Comparison of ENCODE assay signal across 1 cellular context in the genomic region with DNA sequence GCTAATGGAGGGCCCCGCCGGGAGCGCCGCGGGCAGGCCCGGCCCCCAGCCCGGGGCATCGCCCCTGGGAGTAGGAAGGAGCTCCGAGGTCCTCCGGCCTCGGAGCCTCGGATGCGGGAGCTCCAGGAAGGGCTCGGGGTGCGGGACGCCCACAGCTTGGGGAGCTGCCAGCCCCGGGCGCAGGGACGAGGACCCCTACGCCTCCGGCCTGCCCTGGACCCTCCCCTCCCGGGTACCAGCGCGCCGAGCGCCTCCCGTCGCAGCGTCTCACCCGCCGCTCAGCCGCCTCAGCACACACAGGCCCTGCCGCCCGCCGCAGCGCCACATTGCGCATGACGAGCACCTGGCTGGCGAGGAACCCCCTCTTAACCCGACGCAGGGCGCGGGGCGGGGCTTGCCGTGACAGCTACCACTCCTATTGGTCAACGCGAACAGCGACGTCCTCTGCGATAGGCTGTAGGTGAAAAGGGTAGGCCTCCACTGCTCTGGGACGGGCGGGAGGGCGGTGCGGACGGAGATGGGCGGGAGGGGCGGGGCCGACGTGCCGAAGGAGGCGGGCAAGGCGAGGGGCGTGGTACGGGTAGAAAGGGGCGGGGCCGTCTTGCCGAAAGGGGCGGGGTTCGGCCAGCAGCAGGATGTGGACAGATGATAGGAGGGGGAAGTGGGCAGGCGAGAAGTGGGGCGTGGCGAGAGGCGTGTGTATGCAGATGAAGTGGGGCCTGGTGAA.
TF ChIP-seq lines count a peak whose summit lies in the region.

A gene with protein sequence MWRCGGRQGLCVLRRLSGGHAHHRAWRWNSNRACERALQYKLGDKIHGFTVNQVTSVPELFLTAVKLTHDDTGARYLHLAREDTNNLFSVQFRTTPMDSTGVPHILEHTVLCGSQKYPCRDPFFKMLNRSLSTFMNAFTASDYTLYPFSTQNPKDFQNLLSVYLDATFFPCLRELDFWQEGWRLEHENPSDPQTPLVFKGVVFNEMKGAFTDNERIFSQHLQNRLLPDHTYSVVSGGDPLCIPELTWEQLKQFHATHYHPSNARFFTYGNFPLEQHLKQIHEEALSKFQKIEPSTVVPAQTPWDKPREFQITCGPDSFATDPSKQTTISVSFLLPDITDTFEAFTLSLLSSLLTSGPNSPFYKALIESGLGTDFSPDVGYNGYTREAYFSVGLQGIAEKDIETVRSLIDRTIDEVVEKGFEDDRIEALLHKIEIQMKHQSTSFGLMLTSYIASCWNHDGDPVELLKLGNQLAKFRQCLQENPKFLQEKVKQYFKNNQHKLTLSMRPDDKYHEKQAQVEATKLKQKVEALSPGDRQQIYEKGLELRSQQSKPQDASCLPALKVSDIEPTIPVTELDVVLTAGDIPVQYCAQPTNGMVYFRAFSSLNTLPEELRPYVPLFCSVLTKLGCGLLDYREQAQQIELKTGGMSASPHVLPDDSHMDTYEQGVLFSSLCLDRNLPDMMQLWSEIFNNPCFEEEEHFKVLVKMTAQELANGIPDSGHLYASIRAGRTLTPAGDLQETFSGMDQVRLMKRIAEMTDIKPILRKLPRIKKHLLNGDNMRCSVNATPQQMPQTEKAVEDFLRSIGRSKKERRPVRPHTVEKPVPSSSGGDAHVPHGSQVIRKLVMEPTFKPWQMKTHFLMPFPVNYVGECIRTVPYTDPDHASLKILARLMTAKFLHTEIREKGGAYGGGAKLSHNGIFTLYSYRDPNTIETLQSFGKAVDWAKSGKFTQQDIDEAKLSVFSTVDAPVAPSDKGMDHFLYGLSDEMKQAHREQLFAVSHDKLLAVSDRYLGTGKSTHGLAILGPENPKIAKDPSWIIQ (minus strand): TSS at position 337 of the 727 bp plus-strand sequence. CDS start 10 bp downstream, at position 327.

TF ChIP-seq in K562, 482 proteins besides CTCF, POLR2A, EP300 and RAD21 (continued from another document and continues in another):
- TF ChIP-seq, protein P1, sequence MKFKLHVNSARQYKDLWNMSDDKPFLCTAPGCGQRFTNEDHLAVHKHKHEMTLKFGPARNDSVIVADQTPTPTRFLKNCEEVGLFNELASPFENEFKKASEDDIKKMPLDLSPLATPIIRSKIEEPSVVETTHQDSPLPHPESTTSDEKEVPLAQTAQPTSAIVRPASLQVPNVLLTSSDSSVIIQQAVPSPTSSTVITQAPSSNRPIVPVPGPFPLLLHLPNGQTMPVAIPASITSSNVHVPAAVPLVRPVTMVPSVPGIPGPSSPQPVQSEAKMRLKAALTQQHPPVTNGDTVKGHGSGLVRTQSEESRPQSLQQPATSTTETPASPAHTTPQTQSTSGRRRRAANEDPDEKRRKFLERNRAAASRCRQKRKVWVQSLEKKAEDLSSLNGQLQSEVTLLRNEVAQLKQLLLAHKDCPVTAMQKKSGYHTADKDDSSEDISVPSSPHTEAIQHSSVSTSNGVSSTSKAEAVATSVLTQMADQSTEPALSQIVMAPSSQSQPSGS (CRISPR knock-in tag; IDR thresholded peaks at IDR 0.05): no peak
- TF ChIP-seq PHF20 (IDR thresholded peaks at IDR 0.05; ENCODE audit: partially characterized antibody): peak; percentile 75
- peak; percentile 47; the same call in 1 of the 2 replicates for TF ChIP-seq ATF1 (CRISPR knock-in tag; IDR thresholded peaks at IDR 0.05)
- peak; percentile 71 for TF ChIP-seq ATF1 (tag; IDR thresholded peaks at IDR 0.05)
- TF ChIP-seq SREBF1 (IDR thresholded peaks at IDR 0.05; ENCODE audit: borderline replicate concordance, low read depth, low read length): no peak
- peak; percentile 95 for TF ChIP-seq ZFX (CRISPR knock-in tag; IDR thresholded peaks at IDR 0.05)
- no peak for TF ChIP-seq ZSCAN32 (CRISPR knock-in tag; IDR thresholded peaks at IDR 0.05)
- peak; percentile 51; the same call in 1 of the 2 replicates for TF ChIP-seq EP400 (IDR thresholded peaks at IDR 0.05)
- TF ChIP-seq, protein P2, sequence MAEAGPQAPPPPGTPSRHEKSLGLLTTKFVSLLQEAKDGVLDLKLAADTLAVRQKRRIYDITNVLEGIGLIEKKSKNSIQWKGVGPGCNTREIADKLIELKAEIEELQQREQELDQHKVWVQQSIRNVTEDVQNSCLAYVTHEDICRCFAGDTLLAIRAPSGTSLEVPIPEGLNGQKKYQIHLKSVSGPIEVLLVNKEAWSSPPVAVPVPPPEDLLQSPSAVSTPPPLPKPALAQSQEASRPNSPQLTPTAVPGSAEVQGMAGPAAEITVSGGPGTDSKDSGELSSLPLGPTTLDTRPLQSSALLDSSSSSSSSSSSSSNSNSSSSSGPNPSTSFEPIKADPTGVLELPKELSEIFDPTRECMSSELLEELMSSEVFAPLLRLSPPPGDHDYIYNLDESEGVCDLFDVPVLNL (CRISPR knock-in tag; IDR thresholded peaks at IDR 0.05; ENCODE audit: low read depth): no peak
- no peak for TF ChIP-seq NFXL1 (CRISPR knock-in tag; IDR thresholded peaks at IDR 0.05)
- TF ChIP-seq PML (IDR thresholded peaks at IDR 0.05; ENCODE audit: low read length): 0 out of 2 replicates have a peak, but pooled peaks have one; percentile 33
- peak; percentile 97 for TF ChIP-seq TBP (optimal IDR thresholded peaks at IDR 0.05; ENCODE audit: low read depth, low read length)
- peak; percentile 50 for TF ChIP-seq NFYB (IDR thresholded peaks at IDR 0.05; ENCODE audit: extremely low read depth, insufficient read length)
- TF ChIP-seq, protein P3, sequence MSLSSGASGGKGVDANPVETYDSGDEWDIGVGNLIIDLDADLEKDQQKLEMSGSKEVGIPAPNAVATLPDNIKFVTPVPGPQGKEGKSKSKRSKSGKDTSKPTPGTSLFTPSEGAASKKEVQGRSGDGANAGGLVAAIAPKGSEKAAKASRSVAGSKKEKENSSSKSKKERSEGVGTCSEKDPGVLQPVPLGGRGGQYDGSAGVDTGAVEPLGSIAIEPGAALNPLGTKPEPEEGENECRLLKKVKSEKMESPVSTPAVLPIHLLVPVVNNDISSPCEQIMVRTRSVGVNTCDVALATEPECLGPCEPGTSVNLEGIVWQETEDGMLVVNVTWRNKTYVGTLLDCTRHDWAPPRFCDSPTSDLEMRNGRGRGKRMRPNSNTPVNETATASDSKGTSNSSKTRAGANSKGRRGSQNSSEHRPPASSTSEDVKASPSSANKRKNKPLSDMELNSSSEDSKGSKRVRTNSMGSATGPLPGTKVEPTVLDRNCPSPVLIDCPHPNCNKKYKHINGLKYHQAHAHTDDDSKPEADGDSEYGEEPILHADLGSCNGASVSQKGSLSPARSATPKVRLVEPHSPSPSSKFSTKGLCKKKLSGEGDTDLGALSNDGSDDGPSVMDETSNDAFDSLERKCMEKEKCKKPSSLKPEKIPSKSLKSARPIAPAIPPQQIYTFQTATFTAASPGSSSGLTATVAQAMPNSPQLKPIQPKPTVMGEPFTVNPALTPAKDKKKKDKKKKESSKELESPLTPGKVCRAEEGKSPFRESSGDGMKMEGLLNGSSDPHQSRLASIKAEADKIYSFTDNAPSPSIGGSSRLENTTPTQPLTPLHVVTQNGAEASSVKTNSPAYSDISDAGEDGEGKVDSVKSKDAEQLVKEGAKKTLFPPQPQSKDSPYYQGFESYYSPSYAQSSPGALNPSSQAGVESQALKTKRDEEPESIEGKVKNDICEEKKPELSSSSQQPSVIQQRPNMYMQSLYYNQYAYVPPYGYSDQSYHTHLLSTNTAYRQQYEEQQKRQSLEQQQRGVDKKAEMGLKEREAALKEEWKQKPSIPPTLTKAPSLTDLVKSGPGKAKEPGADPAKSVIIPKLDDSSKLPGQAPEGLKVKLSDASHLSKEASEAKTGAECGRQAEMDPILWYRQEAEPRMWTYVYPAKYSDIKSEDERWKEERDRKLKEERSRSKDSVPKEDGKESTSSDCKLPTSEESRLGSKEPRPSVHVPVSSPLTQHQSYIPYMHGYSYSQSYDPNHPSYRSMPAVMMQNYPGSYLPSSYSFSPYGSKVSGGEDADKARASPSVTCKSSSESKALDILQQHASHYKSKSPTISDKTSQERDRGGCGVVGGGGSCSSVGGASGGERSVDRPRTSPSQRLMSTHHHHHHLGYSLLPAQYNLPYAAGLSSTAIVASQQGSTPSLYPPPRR (CRISPR knock-in tag; IDR thresholded peaks at IDR 0.05; ENCODE audit: borderline replicate concordance): no peak
- no peak for TF ChIP-seq PTRF (tag; IDR thresholded peaks at IDR 0.05)
- no peak for TF ChIP-seq STAT5B (CRISPR knock-in tag; IDR thresholded peaks at IDR 0.05)
- TF ChIP-seq MED1 (CRISPR knock-in tag; IDR thresholded peaks at IDR 0.05; ENCODE audit: borderline replicate concordance): no peak
- TF ChIP-seq TAF9B (IDR thresholded peaks at IDR 0.05; ENCODE audit: partially characterized antibody): no peak
- TF ChIP-seq, protein P4, sequence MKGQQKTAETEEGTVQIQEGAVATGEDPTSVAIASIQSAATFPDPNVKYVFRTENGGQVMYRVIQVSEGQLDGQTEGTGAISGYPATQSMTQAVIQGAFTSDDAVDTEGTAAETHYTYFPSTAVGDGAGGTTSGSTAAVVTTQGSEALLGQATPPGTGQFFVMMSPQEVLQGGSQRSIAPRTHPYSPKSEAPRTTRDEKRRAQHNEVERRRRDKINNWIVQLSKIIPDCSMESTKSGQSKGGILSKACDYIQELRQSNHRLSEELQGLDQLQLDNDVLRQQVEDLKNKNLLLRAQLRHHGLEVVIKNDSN (CRISPR knock-in tag; IDR thresholded peaks at IDR 0.05): no peak
- peak; percentile 56 for TF ChIP-seq SP2 (IDR thresholded peaks at IDR 0.05; ENCODE audit: extremely low read depth, low read depth, low read length, poor library complexity, severe bottlenecking)
- no peak for TF ChIP-seq MEF2A (IDR thresholded peaks at IDR 0.05; ENCODE audit: control insufficient read depth, low read depth, low read length)
- TF ChIP-seq, protein P5, sequence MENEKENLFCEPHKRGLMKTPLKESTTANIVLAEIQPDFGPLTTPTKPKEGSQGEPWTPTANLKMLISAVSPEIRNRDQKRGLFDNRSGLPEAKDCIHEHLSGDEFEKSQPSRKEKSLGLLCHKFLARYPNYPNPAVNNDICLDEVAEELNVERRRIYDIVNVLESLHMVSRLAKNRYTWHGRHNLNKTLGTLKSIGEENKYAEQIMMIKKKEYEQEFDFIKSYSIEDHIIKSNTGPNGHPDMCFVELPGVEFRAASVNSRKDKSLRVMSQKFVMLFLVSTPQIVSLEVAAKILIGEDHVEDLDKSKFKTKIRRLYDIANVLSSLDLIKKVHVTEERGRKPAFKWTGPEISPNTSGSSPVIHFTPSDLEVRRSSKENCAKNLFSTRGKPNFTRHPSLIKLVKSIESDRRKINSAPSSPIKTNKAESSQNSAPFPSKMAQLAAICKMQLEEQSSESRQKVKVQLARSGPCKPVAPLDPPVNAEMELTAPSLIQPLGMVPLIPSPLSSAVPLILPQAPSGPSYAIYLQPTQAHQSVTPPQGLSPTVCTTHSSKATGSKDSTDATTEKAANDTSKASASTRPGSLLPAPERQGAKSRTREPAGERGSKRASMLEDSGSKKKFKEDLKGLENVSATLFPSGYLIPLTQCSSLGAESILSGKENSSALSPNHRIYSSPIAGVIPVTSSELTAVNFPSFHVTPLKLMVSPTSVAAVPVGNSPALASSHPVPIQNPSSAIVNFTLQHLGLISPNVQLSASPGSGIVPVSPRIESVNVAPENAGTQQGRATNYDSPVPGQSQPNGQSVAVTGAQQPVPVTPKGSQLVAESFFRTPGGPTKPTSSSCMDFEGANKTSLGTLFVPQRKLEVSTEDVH (IDR thresholded peaks at IDR 0.05; ENCODE audit: low read depth, partially characterized antibody): no peak
- TF ChIP-seq PCBP1 (IDR thresholded peaks at IDR 0.05; ENCODE audit: low read depth, low read length, poor library complexity, severe bottlenecking): peak; percentile 3
- peak; percentile 36 for TF ChIP-seq HNRNPLL (IDR thresholded peaks at IDR 0.05; ENCODE audit: low read depth, low read length, poor library complexity, severe bottlenecking)
- TF ChIP-seq, protein P6, sequence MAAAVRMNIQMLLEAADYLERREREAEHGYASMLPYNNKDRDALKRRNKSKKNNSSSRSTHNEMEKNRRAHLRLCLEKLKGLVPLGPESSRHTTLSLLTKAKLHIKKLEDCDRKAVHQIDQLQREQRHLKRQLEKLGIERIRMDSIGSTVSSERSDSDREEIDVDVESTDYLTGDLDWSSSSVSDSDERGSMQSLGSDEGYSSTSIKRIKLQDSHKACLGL (CRISPR knock-in tag; IDR thresholded peaks at IDR 0.05; ENCODE audit: borderline replicate concordance, poor library complexity, severe bottlenecking): no peak
- no peak for TF ChIP-seq ZNF146 (CRISPR knock-in tag; IDR thresholded peaks at IDR 0.05; ENCODE audit: unreplicated experiment)
- TF ChIP-seq LEF1 (IDR thresholded peaks at IDR 0.05): no peak
- peak; percentile 82 for TF ChIP-seq POLR2AphosphoS5 (IDR thresholded peaks at IDR 0.05; ENCODE audit: control insufficient read depth, insufficient read depth, low read depth, low read length)
- peak; percentile 93 for TF ChIP-seq SUPT5H (IDR thresholded peaks at IDR 0.05)
- peak; percentile 85 for TF ChIP-seq SPI1 (IDR thresholded peaks at IDR 0.05; ENCODE audit: borderline replicate concordance, low read depth, low read length)
- TF ChIP-seq, protein P7, sequence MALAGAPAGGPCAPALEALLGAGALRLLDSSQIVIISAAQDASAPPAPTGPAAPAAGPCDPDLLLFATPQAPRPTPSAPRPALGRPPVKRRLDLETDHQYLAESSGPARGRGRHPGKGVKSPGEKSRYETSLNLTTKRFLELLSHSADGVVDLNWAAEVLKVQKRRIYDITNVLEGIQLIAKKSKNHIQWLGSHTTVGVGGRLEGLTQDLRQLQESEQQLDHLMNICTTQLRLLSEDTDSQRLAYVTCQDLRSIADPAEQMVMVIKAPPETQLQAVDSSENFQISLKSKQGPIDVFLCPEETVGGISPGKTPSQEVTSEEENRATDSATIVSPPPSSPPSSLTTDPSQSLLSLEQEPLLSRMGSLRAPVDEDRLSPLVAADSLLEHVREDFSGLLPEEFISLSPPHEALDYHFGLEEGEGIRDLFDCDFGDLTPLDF (CRISPR knock-in tag; IDR thresholded peaks at IDR 0.05): no peak
- TF ChIP-seq NBN (IDR thresholded peaks at IDR 0.05; ENCODE audit: low read depth): no peak
- peak; percentile 33 for TF ChIP-seq ASH1L (IDR thresholded peaks at IDR 0.05; ENCODE audit: borderline replicate concordance, low read depth, partially characterized antibody)
- TF ChIP-seq ZNF232 (CRISPR knock-in tag; IDR thresholded peaks at IDR 0.05): 0 out of 2 replicates have a peak, but pooled peaks have one; percentile 52
- no peak for TF ChIP-seq ZNF217 (CRISPR knock-in tag; IDR thresholded peaks at IDR 0.05)
- TF ChIP-seq RBFOX2 (IDR thresholded peaks at IDR 0.05; ENCODE audit: low read depth, low read length): peak; percentile 95
- 0 out of 2 replicates have a peak, but pooled peaks have one; percentile 40 for TF ChIP-seq ZNF431 (CRISPR knock-in tag; IDR thresholded peaks at IDR 0.05)
- TF ChIP-seq EWSR1 (IDR thresholded peaks at IDR 0.05; ENCODE audit: borderline replicate concordance, low read depth, partially characterized antibody): no peak
- TF ChIP-seq TBL1XR1 (IDR thresholded peaks at IDR 0.05; ENCODE audit: low read length in 2 of 2): no peak
- no peak for TF ChIP-seq ZBTB8A (IDR thresholded peaks at IDR 0.05; ENCODE audit: partially characterized antibody)
- TF ChIP-seq GTF2A2 (tag; IDR thresholded peaks at IDR 0.05): no peak
- TF ChIP-seq ETS2 (tag; IDR thresholded peaks at IDR 0.05; ENCODE audit: borderline replicate concordance, poor library complexity, severe bottlenecking): no peak
- TF ChIP-seq GATAD2A (IDR thresholded peaks at IDR 0.05): 0 out of 2 replicates have a peak, but pooled peaks have one; percentile 28
